15 cellular contexts compared by ENCODE assay signal in genomic region chr17:1095093-1095852, GRCh38.
A peak's percentile ranks its signal among the peaks of the same experiment; 100 is the strongest.
DNase-seq lines count a peak whose midpoint lies in the region; ATAC-seq, FAIRE-seq and TF ChIP-seq lines count a peak whose summit lies in the region.
"Had no signal": no experiment of that assay in that cellular context is flagged by ENCODE, and none has a peak within 500 bp of the region (broad histone marks: within the 10 kb centered on the region; RNA-seq: fewer than 3 reads in every experiment).

No MANE protein-coding gene starts in this region.

- H3K4ac ChIP-seq in neuronal stem cell (ENCODE audit: low read length) = no peak overlapping the region

- H4K8ac ChIP-seq in neuronal stem cell (ENCODE audit: low read depth, low read length) = no peak overlapping the region

- H3K27me3 ChIP-seq in liver (ENCODE audit: control insufficient read depth in 4 of 4, insufficient read depth in 4 of 4, low read length in 3 of 4) (no peaks in the 10 kb centered on the region), HepG2 (ENCODE audit: control insufficient read depth in 1 of 2, insufficient read depth in 2 of 2, low read length in 2 of 2) (no peaks in the 10 kb centered on the region), esophagus squamous epithelium (no peaks in the 10 kb centered on the region), neuronal stem cell (ENCODE audit: control insufficient read depth in 3 of 3, insufficient read depth in 3 of 3, low read depth in 1 of 3, low read length in 3 of 3) (no peaks in the 10 kb centered on the region), testis (no peaks in the 10 kb centered on the region)
- H3K27me3 ChIP-seq: brain microvascular endothelial cell had no signal

- H4K20me1 ChIP-seq in HepG2 (ENCODE audit: insufficient read depth, low read length) = no peaks in the 10 kb centered on the region

- H3K23ac ChIP-seq in neuronal stem cell (ENCODE audit: low read depth, low read length, poor library complexity) = peak overlapping the region; percentile 14

- TF ChIP-seq CTCF in liver (IDR thresholded peaks at IDR 0.05; ENCODE audit: low read depth, low read length, missing input control) = no peak
- no peak for TF ChIP-seq CTCF in HepG2 (CRISPR knock-in tag; IDR thresholded peaks at IDR 0.05)
- no peak for TF ChIP-seq CTCF in esophagus squamous epithelium (IDR thresholded peaks at IDR 0.05)
- no peak for TF ChIP-seq CTCF in testis (IDR thresholded peaks at IDR 0.05)

- H2BK120ac ChIP-seq in neuronal stem cell (ENCODE audit: low read depth, low read length) = no peak overlapping the region

- H2BK5ac ChIP-seq in neuronal stem cell (ENCODE audit: low read length) = no peak overlapping the region

- no TSS peak for BruUV-seq in HepG2 (replicated peaks; lab: Mats Ljungman, UMichigan)

- peak overlapping the region; percentile 51 for H3K27ac ChIP-seq in liver (ENCODE audit: low read depth in 1 of 2, low read length in 2 of 2)
- no peak overlapping the region for H3K27ac ChIP-seq in HepG2 (ENCODE audit: extremely low read length, insufficient read depth, low read length)
- H3K27ac ChIP-seq in esophagus squamous epithelium = peak overlapping the region; percentile 75 to 85 (median 83)
- H3K27ac ChIP-seq in neuronal stem cell (replicated peaks; ENCODE audit: low read length) = no peak overlapping the region
- H3K27ac ChIP-seq in testis = no peak overlapping the region
- H3K27ac ChIP-seq: brain microvascular endothelial cell, SK-N-MC had no signal

- H2AFZ ChIP-seq in HepG2 (ENCODE audit: low read length) = no peak overlapping the region
- H2AFZ ChIP-seq in neuronal stem cell (ENCODE audit: low read length) = no peak overlapping the region
- H2AFZ ChIP-seq: GM23338 had no signal

- peaks cover 0 to 3% (median 0%) of the 10 kb centered on the region in 4 donors for H3K36me3 ChIP-seq in liver (ENCODE audit: control insufficient read depth in 4 of 4, insufficient read depth in 3 of 4, low read depth in 1 of 4, low read length in 3 of 4)
- peaks cover 0 to 5% of the 10 kb centered on the region in 2 experiments; a peak in 2 of 5 replicates for H3K36me3 ChIP-seq in HepG2 (replicated peaks in 1 of 2; ENCODE audit: control insufficient read depth in 1 of 2, insufficient read depth in 2 of 2, low read length in 2 of 2)
- peaks cover 3 to 57% (median 9%) of the 10 kb centered on the region in 3 donors for H3K36me3 ChIP-seq in esophagus squamous epithelium
- H3K36me3 ChIP-seq in neuronal stem cell (replicated peaks in 1 of 2; ENCODE audit: control insufficient read depth in 2 of 2, insufficient read depth in 2 of 2, low read length in 2 of 2) = peaks cover 12 to 61% of the 10 kb centered on the region in 2 donors
- no peaks in the 10 kb centered on the region for H3K36me3 ChIP-seq in testis (ENCODE audit: low read depth, missing control alignments)

- no peak overlapping the region for H2AK5ac ChIP-seq in neuronal stem cell (ENCODE audit: low read depth, low read length)

- no peak for TF ChIP-seq EP300 in HepG2 (IDR thresholded peaks at IDR 0.05; ENCODE audit: low read depth in 2 of 2, low read length in 2 of 2)
- no peak for TF ChIP-seq EP300 in HepG2 (CRISPR knock-in tag; IDR thresholded peaks at IDR 0.05; ENCODE audit: borderline replicate concordance)

- FAIRE-seq in HepG2 (lab: Jason Lieb, UNC) = no peak
- FAIRE-seq: small intestine had no signal

- H3K14ac ChIP-seq in neuronal stem cell (ENCODE audit: low read length) = no peak overlapping the region

- no peak for ATAC-seq in HepG2
- ATAC-seq: GM23338 had no signal

- H3K79me2 ChIP-seq in HepG2 (ENCODE audit: insufficient read depth, low read length) = no peaks in the 10 kb centered on the region

- intact Hi-C loops in HepG2 (cut with micrococcal nuclease; ENCODE audit: unreplicated experiment) = no loop called here
- intact Hi-C loops in esophagus squamous epithelium (cut with DNase I) = no loop called here
- intact Hi-C loops in testis (cut with DNase I; ENCODE audit: low total_unique reads) = no loop called here

- DNase-seq in HepG2 (ENCODE audit: low spot score) = no peak
- DNase-seq in esophagus squamous epithelium (lab: John Stamatoyannopoulos, UW) = no peak
- DNase-seq in neuronal stem cell (ENCODE audit: low spot score) = no peak
- no peak for DNase-seq in testis
- no peak for DNase-seq in H4 (ENCODE audit: low spot score)
- no peak for DNase-seq in NCI-H2029 treated with DMSO at 0.1 percent for 48 hours (lab: John Stamatoyannopoulos, UW)
- no peak for DNase-seq in dermis blood vessel endothelial cell
- DNase-seq: brain microvascular endothelial cell, DND-41, NCI-H1417 treated with DMSO at 0.1 percent for 48 hours, NCI-H82, small intestine had no signal

- no peaks in the 10 kb centered on the region for H3K4me1 ChIP-seq in liver (ENCODE audit: control insufficient read depth in 4 of 4, insufficient read depth in 4 of 4, low read length in 3 of 4)
- H3K4me1 ChIP-seq in HepG2 (ENCODE audit: insufficient read depth, low read length) = peaks cover 21% of the 10 kb centered on the region
- H3K4me1 ChIP-seq in esophagus squamous epithelium = peaks cover 30 to 84% (median 35%) of the 10 kb centered on the region in 3 donors
- H3K4me1 ChIP-seq in neuronal stem cell (ENCODE audit: control insufficient read depth in 2 of 2, insufficient read depth in 1 of 2, low read depth in 1 of 2, low read length in 2 of 2) = no peaks in the 10 kb centered on the region
- H3K4me1 ChIP-seq in testis = peaks cover 1% of the 10 kb centered on the region

- H3K18ac ChIP-seq in neuronal stem cell (ENCODE audit: low read length) = no peak overlapping the region

- no peak overlapping the region for H2BK15ac ChIP-seq in neuronal stem cell (ENCODE audit: low read length)

- TF ChIP-seq RAD21 in liver (IDR thresholded peaks at IDR 0.05) (no peak), HepG2 (CRISPR knock-in tag; IDR thresholded peaks at IDR 0.05) (no peak)

- H4K91ac ChIP-seq in neuronal stem cell (ENCODE audit: low read depth, low read length, poor library complexity) = no peak overlapping the region

- H3K9ac ChIP-seq in liver (ENCODE audit: low read depth in 1 of 2, low read length in 2 of 2) (no peak overlapping the region), HepG2 (ENCODE audit: insufficient read depth, low read depth, low read length) (no peak overlapping the region), neuronal stem cell (ENCODE audit: low read depth, low read length, poor library complexity) (no peak overlapping the region)

- CTCF ChIA-PET in HepG2 (lab: Yijun Ruan, JAX; ENCODE audit: low intra/inter-chr PET ratio, low total read pairs) = no interaction called here

- H2BK12ac ChIP-seq in neuronal stem cell (ENCODE audit: low read length) = no peak overlapping the region

- H3K9me3 ChIP-seq in liver (ENCODE audit: control insufficient read depth in 4 of 4, low read length in 3 of 4) = no peaks in the 10 kb centered on the region
- H3K9me3 ChIP-seq in HepG2 (ENCODE audit: low read length) = no peaks in the 10 kb centered on the region
- no peaks in the 10 kb centered on the region for H3K9me3 ChIP-seq in esophagus squamous epithelium
- no peaks in the 10 kb centered on the region for H3K9me3 ChIP-seq in neuronal stem cell (replicated peaks in 1 of 2; ENCODE audit: control insufficient read depth in 2 of 2, insufficient read depth in 1 of 2, low read depth in 1 of 2, low read length in 2 of 2)
- no peaks in the 10 kb centered on the region for H3K9me3 ChIP-seq in testis

- in situ Hi-C loops in HepG2 (cut with HindIII; ENCODE audit: extremely low pct_ligation_motif_present, low pct_unique_long_range_greater_than_20kb) = no loop called here

- H3K4me2 ChIP-seq in HepG2 (ENCODE audit: low read depth, low read length) = no peak overlapping the region
- H3K4me2 ChIP-seq in neuronal stem cell (ENCODE audit: insufficient read depth, low read length, poor library complexity, severe bottlenecking) = no peak overlapping the region
- H3K4me2 ChIP-seq: GM23338 had no signal

- WGBS in liver = 81% methylated on average over 31 of the region's 31 CpGs
- WGBS in HepG2 (ENCODE audit: low lambda C conversion rate) = 87% methylated on average over 27 of the region's 31 CpGs
- 62 to 69% methylated on average over 15 to 18 of the region's 31 CpGs for WGBS in esophagus squamous epithelium, 2 donors
- no CpG with 5 or more reads among the region's 31 CpGs for WGBS in neuronal stem cell (ENCODE audit: extremely low coverage in 2 of 2, insufficient read length in 2 of 2, insufficient replicate concordance in 1 of 2), 2 donors
- WGBS in testis, 2 donors = 89 to 90% methylated on average over 22 to 31 of the region's 31 CpGs

- POLR2A ChIA-PET in HepG2 (lab: Yijun Ruan, JAX) = no interaction called here

- no peaks in the 10 kb centered on the region for H3K79me1 ChIP-seq in neuronal stem cell (ENCODE audit: low read depth, low read length)

- TF ChIP-seq POLR2A in HepG2 (IDR thresholded peaks at IDR 0.05; ENCODE audit: insufficient read depth in 1 of 2, low read depth in 2 of 2, low read length in 2 of 2) = no peak
- no peak for TF ChIP-seq POLR2A in esophagus squamous epithelium (IDR thresholded peaks at IDR 0.05)
- TF ChIP-seq POLR2A in testis (IDR thresholded peaks at IDR 0.05) = no peak

- no peak overlapping the region for H3K4me3 ChIP-seq in liver (ENCODE audit: low read depth in 1 of 3, low read length in 3 of 3)
- no peak overlapping the region for H3K4me3 ChIP-seq in HepG2 (replicated peaks in 1 of 3; ENCODE audit: insufficient read depth in 1 of 3, low read depth in 2 of 3, low read length in 3 of 3)
- no peak overlapping the region for H3K4me3 ChIP-seq in esophagus squamous epithelium
- H3K4me3 ChIP-seq in neuronal stem cell (ENCODE audit: low read length in 2 of 2) = peak overlapping the region in 1 of 2 donors; percentile 28
- H3K4me3 ChIP-seq in testis = no peak overlapping the region
- H3K4me3 ChIP-seq: GM23338, SK-N-MC had no signal

TF ChIP-seq in liver, 16 proteins besides CTCF, POLR2A, EP300 and RAD21:
- TF ChIP-seq HNF4A (conservative IDR thresholded peaks at IDR 0.05) (no peak), ATF3 (IDR thresholded peaks at IDR 0.05) (no peak), TAF1 (conservative IDR thresholded peaks at IDR 0.05) (no peak), RXRA (IDR thresholded peaks at IDR 0.05) (no peak), FOXA2 (IDR thresholded peaks at IDR 0.05) (no peak)

Comparison
In these comparisons a context has a peak if more than half of its experiments do, and no peak if none do; other contexts are left out.
1. H3K27ac ChIP-seq: peak in liver (2 of 2) and esophagus squamous epithelium (4 of 4); none in HepG2 (single experiment), neuronal stem cell (single experiment) and testis (0 of 2).